16 cellular contexts compared by ENCODE assay signal in genomic region chr2:191500566-191501389, GRCh38.
DNase-seq lines count a peak whose midpoint lies in the region; ATAC-seq, FAIRE-seq and TF ChIP-seq lines count a peak whose summit lies in the region.
"Had no signal": no experiment of that assay in that cellular context is flagged by ENCODE, and none has a peak within 500 bp of the region (broad histone marks: within the 10 kb centered on the region; RNA-seq: fewer than 3 reads in every experiment).

No MANE protein-coding gene starts in this region.

- H4K8ac ChIP-seq in H1 (ENCODE audit: extremely low read depth, insufficient read depth, low read length), result no peak overlapping the region
- no peak overlapping the region for H4K8ac ChIP-seq in mesendoderm (ENCODE audit: low read depth, low read length)

- no peaks in the 10 kb centered on the region for H3K9me3 Mint-ChIP-seq in stimulated activated memory B cell treated with anti-CD40 and anti-IgM and Interleukin-4, amounts not matched to agents 10 μg/mL and 1 μg/mL and 100 μg/mL, for 72 hours
- H3K9me3 Mint-ChIP-seq: activated B cell treated with CpG ODN at 0.5 μM for 24 hours; activated naive CD4-positive, alpha-beta T cell treated with anti-CD3 and anti-CD28 coated beads, Interleukin-2, amount 50 U/mL, for 72 hours; CD4-positive, alpha-beta T cell; memory B cell had no signal

- no peaks in the 10 kb centered on the region for H3K36me3 ChIP-seq in PC-3 (ENCODE audit: low read depth, low read length)
- no peaks in the 10 kb centered on the region for H3K36me3 ChIP-seq in H1 (ENCODE audit: control insufficient read depth in 2 of 4, insufficient read depth in 4 of 4, low read length in 3 of 4)
- H3K36me3 ChIP-seq in mesendoderm (ENCODE audit: control insufficient read depth, insufficient read depth, low read length), result no peaks in the 10 kb centered on the region

- no peaks in the 10 kb centered on the region for H3K9me3 ChIP-seq in PC-3 (ENCODE audit: low read length)
- no peaks in the 10 kb centered on the region; a peak in 2 of 4 replicates for H3K9me3 ChIP-seq in H1 (ENCODE audit: insufficient read depth in 2 of 2, low read depth in 1 of 2, low read length in 1 of 2)

- no peak overlapping the region for H3K4me3 ChIP-seq in PC-3 (ENCODE audit: low read length)
- no peak overlapping the region for H3K4me3 ChIP-seq in H1 (ENCODE audit: extremely low read depth in 1 of 4, insufficient read depth in 2 of 4, low read depth in 3 of 4, low read length in 4 of 4)
- H3K4me3 ChIP-seq in mesendoderm (ENCODE audit: low read length), result no peak overlapping the region

- 83% methylated on average over 7 of the region's 8 CpGs; no CpG with 5 or more reads in 1 of the 2 experiments for WGBS in H1 (ENCODE audit: extremely low coverage in 1 of 2, insufficient coverage in 1 of 2, insufficient read length in 1 of 2, insufficient replicate concordance in 2 of 2, low coverage in 1 of 2, low lambda C conversion rate in 2 of 2, missing lambda C conversion rate in 1 of 2), 2 experiments
- WGBS in mesendoderm (ENCODE audit: extremely low coverage, insufficient coverage, low lambda C conversion rate), result no CpG with 5 or more reads among the region's 8 CpGs

- H2BK20ac ChIP-seq in H1 (ENCODE audit: low read length), result no peak overlapping the region

- no peak for TF ChIP-seq CTCF in PC-3 (conservative IDR thresholded peaks at IDR 0.05; ENCODE audit: low read depth, low read length)
- no peak for TF ChIP-seq CTCF in H1 (IDR thresholded peaks at IDR 0.05; ENCODE audit: control extremely low read depth in 1 of 3, insufficient read depth in 1 of 3, low read depth in 1 of 3, low read length in 3 of 3)

- H4K91ac ChIP-seq in H1 (replicated peaks; ENCODE audit: insufficient read length, low read length), result no peak overlapping the region

- no peak for FAIRE-seq in H1 (lab: Jason Lieb, UNC)
- FAIRE-seq: GM19239 had no signal

- CTCF ChIA-PET in PC-3 (lab: Charles Lee), result interaction anchor here (0.5 to 1.7 kb wide), 4 partner anchors 72 to 336 kb away, joined by 4 to 8 read pairs (median 6); no protein-coding TSS in a partner anchor
- CTCF ChIA-PET in H1 (lab: Charles Lee; ENCODE audit: partially characterized antibody), result interaction anchor here (0.6 to 4.4 kb wide), 24 partner anchors 10 to 454 kb away, joined by 3 to 20 read pairs (median 4); no protein-coding TSS in a partner anchor

- H3K4me1 ChIP-seq in PC-3 (ENCODE audit: insufficient read depth, low read length) (peaks cover 10% of the 10 kb centered on the region), H1 (replicated peaks in 1 of 4; ENCODE audit: control insufficient read depth in 3 of 4, insufficient read depth in 4 of 4, low read length in 3 of 4) (peaks cover 0 to 5% (median 1%) of the 10 kb centered on the region in 4 experiments; a peak in 4 of 7 replicates), mesendoderm (ENCODE audit: control insufficient read depth, low read depth, low read length) (no peaks in the 10 kb centered on the region)

- in situ Hi-C loops in ACHN (cut with HindIII; ENCODE audit: low pct_ligation_motif_present, low pct_unique_long_range_greater_than_20kb, low sequenced_read_pairs), result loop anchor here (25.0 kb wide), 1 partner anchor 338 kb away; the partner anchor contains the start of gene STAT4

- H4K5ac ChIP-seq in H1 (ENCODE audit: insufficient read length, low read depth, low read length) (no peak overlapping the region), mesendoderm (ENCODE audit: low read length) (no peak overlapping the region)

- no peaks in the 10 kb centered on the region for H3K9me2 ChIP-seq in PC-3 (replicated peaks; ENCODE audit: low read length)

- H3K4me3 Mint-ChIP-seq in stimulated activated memory B cell treated with anti-CD40 and anti-IgM and Interleukin-4, amounts not matched to agents 10 μg/mL and 1 μg/mL and 100 μg/mL, for 72 hours, result no peak overlapping the region
- H3K4me3 Mint-ChIP-seq: activated B cell treated with CpG ODN at 0.5 μM for 24 hours; CD4-positive, alpha-beta T cell; memory B cell had no signal

- H3K27me3 ChIP-seq in PC-3 (ENCODE audit: low read length), result no peaks in the 10 kb centered on the region
- no peaks in the 10 kb centered on the region for H3K27me3 ChIP-seq in H1 (replicated peaks in 1 of 4; ENCODE audit: control insufficient read depth in 3 of 4, extremely low read depth in 1 of 4, insufficient read depth in 3 of 4, low read length in 3 of 4)
- H3K27me3 ChIP-seq in mesendoderm (ENCODE audit: insufficient read depth, low read length, poor library complexity), result no peaks in the 10 kb centered on the region

- H3K79me2 ChIP-seq in PC-3 (ENCODE audit: low read length) (no peaks in the 10 kb centered on the region), H1 (ENCODE audit: control insufficient read depth in 1 of 2, insufficient read depth in 2 of 2, low read length in 2 of 2) (no peaks in the 10 kb centered on the region), mesendoderm (ENCODE audit: control insufficient read depth, insufficient read depth, low read length) (no peaks in the 10 kb centered on the region)

- H2AFZ ChIP-seq in PC-3 (ENCODE audit: low read length), result peak overlapping the region; percentile 48; the same call in 1 of the 2 replicates
- H2AFZ ChIP-seq in H1 (ENCODE audit: low read length), result 0 out of 2 replicates have a peak overlapping the region, but pooled peaks have one; percentile 17

- no peak; the same call in 1 of the 2 replicates for ATAC-seq in PC-3
- peak; percentile 22 for ATAC-seq in stimulated activated memory B cell treated with anti-CD40 and anti-IgM and Interleukin-4, amounts not matched to agents 10 μg/mL and 1 μg/mL and 100 μg/mL, for 72 hours
- ATAC-seq: activated naive CD4-positive, alpha-beta T cell treated with anti-CD3 and anti-CD28 coated beads, Interleukin-2, amount 50 U/mL, for 72 hours had no signal

- POLR2A ChIA-PET in PC-3 (lab: Charles Lee; ENCODE audit: unreplicated experiment) (interaction anchor here (0.5 kb wide), 1 partner anchor 135 kb away, joined by 3 read pairs; no protein-coding TSS in a partner anchor), H1 (lab: Charles Lee; ENCODE audit: partially characterized antibody) (no interaction called here)

- H2BK120ac ChIP-seq in H1 (replicated peaks; ENCODE audit: low read depth, low read length) (no peak overlapping the region), mesendoderm (ENCODE audit: low read depth, low read length) (no peak overlapping the region)

- intact Hi-C loops in PC-3 (cut with micrococcal nuclease), result loop anchor here (1.0 to 10.0 kb wide), 7 partner anchors 126 to 448 kb away; partner anchors contain the start of gene MYO1B

- BruUV-seq in PC-3 (replicated peaks; lab: Mats Ljungman, UMichigan), result no TSS peak

- 0 out of 2 replicates have a peak overlapping the region, but pooled peaks have one; percentile 30 for H3K4me2 ChIP-seq in PC-3 (ENCODE audit: low read length)
- no peak overlapping the region for H3K4me2 ChIP-seq in H1 (ENCODE audit: insufficient read depth in 1 of 2, low read depth in 2 of 2, low read length in 2 of 2)
- H3K4me2 ChIP-seq in mesendoderm (ENCODE audit: low read length), result no peak overlapping the region

- no peak overlapping the region for H3K9ac ChIP-seq in PC-3 (ENCODE audit: low read length)
- H3K9ac ChIP-seq in H1 (replicated peaks in 1 of 4; ENCODE audit: extremely low read depth in 1 of 4, low read depth in 3 of 4, low read length in 3 of 4), result no peak overlapping the region
- H3K9ac ChIP-seq in mesendoderm (ENCODE audit: low read length), result no peak overlapping the region

- H3K4ac ChIP-seq in H1 (replicated peaks; ENCODE audit: insufficient read length, low read depth, low read length) (no peak overlapping the region), mesendoderm (ENCODE audit: low read depth, low read length) (no peak overlapping the region)

- no peak overlapping the region for H3K27ac ChIP-seq in PC-3 (ENCODE audit: low read length)
- no peak overlapping the region for H3K27ac ChIP-seq in H1 (ENCODE audit: low read depth, low read length)
- H3K27ac ChIP-seq in mesendoderm (ENCODE audit: low read depth, low read length), result no peak overlapping the region

- H3K23me2 ChIP-seq in H1 (ENCODE audit: low read depth, low read length), result no peaks in the 10 kb centered on the region

- H3K27ac Mint-ChIP-seq in stimulated activated memory B cell treated with anti-CD40 and anti-IgM and Interleukin-4, amounts not matched to agents 10 μg/mL and 1 μg/mL and 100 μg/mL, for 72 hours, result no peak overlapping the region
- H3K27ac Mint-ChIP-seq: activated B cell treated with CpG ODN at 0.5 μM for 24 hours; CD4-positive, alpha-beta T cell; memory B cell had no signal

- H3K56ac ChIP-seq in H1 (replicated peaks; ENCODE audit: insufficient read length, low read depth, low read length), result no peak overlapping the region
- peak overlapping the region; percentile 62 for H3K56ac ChIP-seq in mesendoderm (ENCODE audit: low read length)

- H3K79me1 ChIP-seq in H1 (ENCODE audit: low read depth, low read length) (no peaks in the 10 kb centered on the region), mesendoderm (ENCODE audit: low read length) (no peaks in the 10 kb centered on the region)

- peak overlapping the region; percentile 17; the same call in 1 of the 2 replicates for H2BK12ac ChIP-seq in H1 (ENCODE audit: low read depth, low read length)

- no peak for TF ChIP-seq RAD21 in H1 (IDR thresholded peaks at IDR 0.05 in 1 of 2, conservative IDR thresholded peaks at IDR 0.05 in 1 of 2; ENCODE audit: low read depth in 2 of 2, low read length in 2 of 2)

- H4K20me1 ChIP-seq in PC-3 (ENCODE audit: low read length), result no peaks in the 10 kb centered on the region
- no peaks in the 10 kb centered on the region for H4K20me1 ChIP-seq in H1 (replicated peaks in 1 of 2; ENCODE audit: control insufficient read depth in 1 of 2, insufficient read depth in 2 of 2, low read length in 2 of 2)

- H3K18ac ChIP-seq in H1 (ENCODE audit: extremely low read depth, low read length) (no peak overlapping the region), mesendoderm (ENCODE audit: low read length) (no peak overlapping the region)

- H3K36me3 Mint-ChIP-seq in stimulated activated memory B cell treated with anti-CD40 and anti-IgM and Interleukin-4, amounts not matched to agents 10 μg/mL and 1 μg/mL and 100 μg/mL, for 72 hours, result no peaks in the 10 kb centered on the region
- H3K36me3 Mint-ChIP-seq: activated naive CD4-positive, alpha-beta T cell treated with anti-CD3 and anti-CD28 coated beads, Interleukin-2, amount 50 U/mL, for 72 hours; memory B cell had no signal

- no peaks in the 10 kb centered on the region for H3K4me1 Mint-ChIP-seq in stimulated activated memory B cell treated with anti-CD40 and anti-IgM and Interleukin-4, amounts not matched to agents 10 μg/mL and 1 μg/mL and 100 μg/mL, for 72 hours
- H3K4me1 Mint-ChIP-seq: activated B cell treated with CpG ODN at 0.5 μM for 24 hours, memory B cell had no signal

- H3K14ac ChIP-seq in H1 (ENCODE audit: insufficient read length), result no peak overlapping the region

- H2BK5ac ChIP-seq in H1 (ENCODE audit: low read depth, low read length) (no peak overlapping the region), mesendoderm (ENCODE audit: low read length) (peak overlapping the region; percentile 29)

- H3F3A ChIP-seq in PC-3 (ENCODE audit: low read length, unreplicated experiment), result no peaks in the 10 kb centered on the region

- TF ChIP-seq POLR2A in H1 (IDR thresholded peaks at IDR 0.05; ENCODE audit: control extremely low read depth in 1 of 2, low read depth in 2 of 2, low read length in 2 of 2), result no peak

- no peak for TF ChIP-seq EP300 in H1 (IDR thresholded peaks at IDR 0.05; ENCODE audit: borderline replicate concordance in 1 of 2, low read depth in 2 of 2, low read length in 2 of 2)

- H2AK5ac ChIP-seq in H1 (ENCODE audit: low read depth, low read length) (no peak overlapping the region), mesendoderm (ENCODE audit: low read length) (no peak overlapping the region)

- DNase-seq in PC-3 (no peak), H1 (ENCODE audit: low read depth in 1 of 2, low spot score in 2 of 2) (no peak), mesendoderm (peak; percentile 41), ACHN (no peak), NCI-H226 (no peak)
- no peak for DNase-seq in activated CD4-positive, alpha-beta T cell treated with anti-CD3 and anti-CD28 coated beads for 4 hours
- DNase-seq: activated B cell treated with CpG ODN at 0.5 μM for 24 hours; CD4-positive, alpha-beta T cell; GDM1; NCI-H1092; stimulated activated CD4-positive, alpha-beta T cell treated with anti-CD3 and anti-CD28 coated beads, Interleukin-2, amount 100 ng/mL, for 24 hours; stimulated activated CD8-positive, alpha-beta memory T cell treated with anti-CD3 and anti-CD28 coated beads, Interleukin-4, amount 100 ng/mL, for 48 hours had no signal

- H3K27me3 Mint-ChIP-seq in stimulated activated memory B cell treated with anti-CD40 and anti-IgM and Interleukin-4, amounts not matched to agents 10 μg/mL and 1 μg/mL and 100 μg/mL, for 72 hours, result peaks cover 20% of the 10 kb centered on the region

- H3K23ac ChIP-seq in H1 (ENCODE audit: insufficient read length) (no peak overlapping the region), mesendoderm (ENCODE audit: low read length) (no peak overlapping the region)

- H2BK15ac ChIP-seq in H1 (ENCODE audit: low read length) (no peak overlapping the region), mesendoderm (replicated peaks; ENCODE audit: low read depth) (no peak overlapping the region)
